8 cellular contexts compared by ENCODE assay signal in genomic region chr13:27476943-27477681, GRCh38. TPM values are rescaled to one million over a fixed set of nuclear protein-coding genes. Genes with fewer than 3 reads are reported as not detected.
DNase-seq lines count a peak whose midpoint lies in the region; ATAC-seq, FAIRE-seq and TF ChIP-seq lines count a peak whose summit lies in the region.

No MANE protein-coding gene starts in this region.

- H3K27me3 ChIP-seq in RWPE2 (ENCODE audit: insufficient read depth, poor library complexity, severe bottlenecking) = no peaks in the 10 kb centered on the region

- CTCF ChIA-PET in activated CD8-positive, alpha-beta T cell treated with anti-CD3 and anti-CD28 coated beads, Interleukin-2, amount 10 ng/mL, durations not matched to agents 7 days and 5 days (lab: Charles Lee) = no interaction called here

- peaks cover 10% of the 10 kb centered on the region for H3K27me3 Mint-ChIP-seq in activated CD8-positive, alpha-beta T cell treated with anti-CD3 and anti-CD28 coated beads, Interleukin-2, amount 10 ng/mL, durations not matched to agents 7 days and 5 days (ENCODE audit: low read depth)

- H3K4me3 ChIP-seq in RWPE2 (ENCODE audit: severe bottlenecking) = no peak overlapping the region

- no peaks in the 10 kb centered on the region for H3K36me3 Mint-ChIP-seq in activated CD8-positive, alpha-beta T cell treated with anti-CD3 and anti-CD28 coated beads, Interleukin-2, amount 10 ng/mL, durations not matched to agents 7 days and 5 days (ENCODE audit: low read depth)

- peak; percentile 62 for FAIRE-seq in GM18507 (lab: Jason Lieb, UNC)

- peak; percentile 62 for ATAC-seq in HG03175 (IDR thresholded peaks at IDR 0.05; ENCODE audit: unreplicated experiment)
- peak; percentile 93 for ATAC-seq in RWPE2 (ENCODE audit: low read depth)
- no peak for ATAC-seq in GM21737 (IDR thresholded peaks at IDR 0.05; ENCODE audit: unreplicated experiment)
- ATAC-seq in activated CD8-positive, alpha-beta T cell treated with anti-CD3 and anti-CD28 coated beads, Interleukin-2, amount 10 ng/mL, durations not matched to agents 7 days and 5 days = no peak

- peak overlapping the region; percentile 11 for H3K27ac ChIP-seq in RWPE2 (ENCODE audit: poor library complexity, severe bottlenecking)

- H3K4me1 Mint-ChIP-seq in activated CD8-positive, alpha-beta T cell treated with anti-CD3 and anti-CD28 coated beads, Interleukin-2, amount 10 ng/mL, durations not matched to agents 7 days and 5 days (ENCODE audit: low read depth) = peaks cover 19% of the 10 kb centered on the region

- no peaks in the 10 kb centered on the region for H3K9me3 ChIP-seq in RWPE2 (ENCODE audit: severe bottlenecking)

- POLR2A ChIA-PET in activated CD8-positive, alpha-beta T cell treated with anti-CD3 and anti-CD28 coated beads, Interleukin-2, amount 10 ng/mL, durations not matched to agents 7 days and 5 days (lab: Charles Lee) = interaction anchor here (1.0 kb wide), 1 partner anchor 27 kb away, joined by 4 read pairs; the partner anchor contains the start of gene MTIF3

- H3K4me3 Mint-ChIP-seq in activated CD8-positive, alpha-beta T cell treated with anti-CD3 and anti-CD28 coated beads, Interleukin-2, amount 10 ng/mL, durations not matched to agents 7 days and 5 days = no peak overlapping the region

- peak; percentile 3 for DNase-seq in AG09319 (ENCODE audit: extremely low read depth, low read depth)
- no peak for DNase-seq in GM18507 (ENCODE audit: extremely low spot score, insufficient read length, low read depth)
- DNase-seq in RWPE2 (ENCODE audit: low spot score) = no peak
- peak; percentile 16 for DNase-seq in left kidney (ENCODE audit: low read depth, low spot score)
- DNase-seq in T-helper 9 cell = no peak
- no peak for DNase-seq in activated CD8-positive, alpha-beta T cell treated with anti-CD3 and anti-CD28 coated beads, Interleukin-2, amount 10 ng/mL, durations not matched to agents 7 days and 5 days

- peaks cover 10% of the 10 kb centered on the region for H3K4me1 ChIP-seq in RWPE2 (ENCODE audit: insufficient read depth, poor library complexity, severe bottlenecking)

- TF ChIP-seq CTCF in AG09319 (IDR thresholded peaks at IDR 0.05; ENCODE audit: low read depth, low read length) = no peak
- no peak for TF ChIP-seq CTCF in RWPE2 (IDR thresholded peaks at IDR 0.05; ENCODE audit: poor library complexity, severe bottlenecking)

- peaks cover 1% of the 10 kb centered on the region for H3K9me3 Mint-ChIP-seq in activated CD8-positive, alpha-beta T cell treated with anti-CD3 and anti-CD28 coated beads, Interleukin-2, amount 10 ng/mL, durations not matched to agents 7 days and 5 days (ENCODE audit: insufficient read depth)

- H3K36me3 ChIP-seq in RWPE2 (ENCODE audit: low read depth) = no peaks in the 10 kb centered on the region

- H3K27ac Mint-ChIP-seq in activated CD8-positive, alpha-beta T cell treated with anti-CD3 and anti-CD28 coated beads, Interleukin-2, amount 10 ng/mL, durations not matched to agents 7 days and 5 days = no peak overlapping the region

RNA-seq across cellular contexts. Expression of gene MTIF3, which starts 26.7 kb away (rescaled TPM):
- total RNA-seq in activated CD8-positive, alpha-beta T cell treated with anti-CD3 and anti-CD28 coated beads, Interleukin-2, amount 10 ng/mL, durations not matched to agents 7 days and 5 days = 10 to 100 TPM; 39.9 to 44.7 TPM

RNA-seq across cellular contexts. Expression of gene GTF3A, which starts 52.7 kb away (rescaled TPM):
- 100 to 1,000 TPM; 227 to 233 TPM for total RNA-seq in activated CD8-positive, alpha-beta T cell treated with anti-CD3 and anti-CD28 coated beads, Interleukin-2, amount 10 ng/mL, durations not matched to agents 7 days and 5 days

Comparison
In these comparisons a context has a peak if more than half of its experiments do, and no peak if none do; other contexts are left out.
1. DNase-seq: peak in AG09319 (single experiment) and left kidney (single experiment); none in GM18507 (single experiment), RWPE2 (single experiment), T-helper 9 cell (single experiment) and activated CD8-positive, alpha-beta T cell treated with anti-CD3 and anti-CD28 coated beads, Interleukin-2, amount 10 ng/mL, durations not matched to agents 7 days and 5 days (single experiment).
2. ATAC-seq: peak in HG03175 (single experiment) and RWPE2 (single experiment); none in GM21737 (single experiment) and activated CD8-positive, alpha-beta T cell treated with anti-CD3 and anti-CD28 coated beads, Interleukin-2, amount 10 ng/mL, durations not matched to agents 7 days and 5 days (single experiment).